In genomic region chr3:173398111-173398479, GRCh38 we compare ENCODE assay signal across 2 cellular contexts.
TF ChIP-seq lines count a peak whose summit lies in the region.

No MANE protein-coding gene starts in this region.

TF ChIP-seq in A549, 52 proteins besides CTCF, POLR2A, EP300 and RAD21 (continued from another document):
- TF ChIP-seq PBX3 (IDR thresholded peaks at IDR 0.05), result no peak
- TF ChIP-seq E2F6 (IDR thresholded peaks at IDR 0.05; ENCODE audit: borderline replicate concordance, low read depth), result no peak
- no peak for TF ChIP-seq JUNB (IDR thresholded peaks at IDR 0.05)
- TF ChIP-seq HDAC2 (IDR thresholded peaks at IDR 0.05), result no peak

TF ChIP-seq in H1, 55 proteins besides CTCF, POLR2A, EP300 and RAD21 (continued from another document):
- TF ChIP-seq, protein P1, sequence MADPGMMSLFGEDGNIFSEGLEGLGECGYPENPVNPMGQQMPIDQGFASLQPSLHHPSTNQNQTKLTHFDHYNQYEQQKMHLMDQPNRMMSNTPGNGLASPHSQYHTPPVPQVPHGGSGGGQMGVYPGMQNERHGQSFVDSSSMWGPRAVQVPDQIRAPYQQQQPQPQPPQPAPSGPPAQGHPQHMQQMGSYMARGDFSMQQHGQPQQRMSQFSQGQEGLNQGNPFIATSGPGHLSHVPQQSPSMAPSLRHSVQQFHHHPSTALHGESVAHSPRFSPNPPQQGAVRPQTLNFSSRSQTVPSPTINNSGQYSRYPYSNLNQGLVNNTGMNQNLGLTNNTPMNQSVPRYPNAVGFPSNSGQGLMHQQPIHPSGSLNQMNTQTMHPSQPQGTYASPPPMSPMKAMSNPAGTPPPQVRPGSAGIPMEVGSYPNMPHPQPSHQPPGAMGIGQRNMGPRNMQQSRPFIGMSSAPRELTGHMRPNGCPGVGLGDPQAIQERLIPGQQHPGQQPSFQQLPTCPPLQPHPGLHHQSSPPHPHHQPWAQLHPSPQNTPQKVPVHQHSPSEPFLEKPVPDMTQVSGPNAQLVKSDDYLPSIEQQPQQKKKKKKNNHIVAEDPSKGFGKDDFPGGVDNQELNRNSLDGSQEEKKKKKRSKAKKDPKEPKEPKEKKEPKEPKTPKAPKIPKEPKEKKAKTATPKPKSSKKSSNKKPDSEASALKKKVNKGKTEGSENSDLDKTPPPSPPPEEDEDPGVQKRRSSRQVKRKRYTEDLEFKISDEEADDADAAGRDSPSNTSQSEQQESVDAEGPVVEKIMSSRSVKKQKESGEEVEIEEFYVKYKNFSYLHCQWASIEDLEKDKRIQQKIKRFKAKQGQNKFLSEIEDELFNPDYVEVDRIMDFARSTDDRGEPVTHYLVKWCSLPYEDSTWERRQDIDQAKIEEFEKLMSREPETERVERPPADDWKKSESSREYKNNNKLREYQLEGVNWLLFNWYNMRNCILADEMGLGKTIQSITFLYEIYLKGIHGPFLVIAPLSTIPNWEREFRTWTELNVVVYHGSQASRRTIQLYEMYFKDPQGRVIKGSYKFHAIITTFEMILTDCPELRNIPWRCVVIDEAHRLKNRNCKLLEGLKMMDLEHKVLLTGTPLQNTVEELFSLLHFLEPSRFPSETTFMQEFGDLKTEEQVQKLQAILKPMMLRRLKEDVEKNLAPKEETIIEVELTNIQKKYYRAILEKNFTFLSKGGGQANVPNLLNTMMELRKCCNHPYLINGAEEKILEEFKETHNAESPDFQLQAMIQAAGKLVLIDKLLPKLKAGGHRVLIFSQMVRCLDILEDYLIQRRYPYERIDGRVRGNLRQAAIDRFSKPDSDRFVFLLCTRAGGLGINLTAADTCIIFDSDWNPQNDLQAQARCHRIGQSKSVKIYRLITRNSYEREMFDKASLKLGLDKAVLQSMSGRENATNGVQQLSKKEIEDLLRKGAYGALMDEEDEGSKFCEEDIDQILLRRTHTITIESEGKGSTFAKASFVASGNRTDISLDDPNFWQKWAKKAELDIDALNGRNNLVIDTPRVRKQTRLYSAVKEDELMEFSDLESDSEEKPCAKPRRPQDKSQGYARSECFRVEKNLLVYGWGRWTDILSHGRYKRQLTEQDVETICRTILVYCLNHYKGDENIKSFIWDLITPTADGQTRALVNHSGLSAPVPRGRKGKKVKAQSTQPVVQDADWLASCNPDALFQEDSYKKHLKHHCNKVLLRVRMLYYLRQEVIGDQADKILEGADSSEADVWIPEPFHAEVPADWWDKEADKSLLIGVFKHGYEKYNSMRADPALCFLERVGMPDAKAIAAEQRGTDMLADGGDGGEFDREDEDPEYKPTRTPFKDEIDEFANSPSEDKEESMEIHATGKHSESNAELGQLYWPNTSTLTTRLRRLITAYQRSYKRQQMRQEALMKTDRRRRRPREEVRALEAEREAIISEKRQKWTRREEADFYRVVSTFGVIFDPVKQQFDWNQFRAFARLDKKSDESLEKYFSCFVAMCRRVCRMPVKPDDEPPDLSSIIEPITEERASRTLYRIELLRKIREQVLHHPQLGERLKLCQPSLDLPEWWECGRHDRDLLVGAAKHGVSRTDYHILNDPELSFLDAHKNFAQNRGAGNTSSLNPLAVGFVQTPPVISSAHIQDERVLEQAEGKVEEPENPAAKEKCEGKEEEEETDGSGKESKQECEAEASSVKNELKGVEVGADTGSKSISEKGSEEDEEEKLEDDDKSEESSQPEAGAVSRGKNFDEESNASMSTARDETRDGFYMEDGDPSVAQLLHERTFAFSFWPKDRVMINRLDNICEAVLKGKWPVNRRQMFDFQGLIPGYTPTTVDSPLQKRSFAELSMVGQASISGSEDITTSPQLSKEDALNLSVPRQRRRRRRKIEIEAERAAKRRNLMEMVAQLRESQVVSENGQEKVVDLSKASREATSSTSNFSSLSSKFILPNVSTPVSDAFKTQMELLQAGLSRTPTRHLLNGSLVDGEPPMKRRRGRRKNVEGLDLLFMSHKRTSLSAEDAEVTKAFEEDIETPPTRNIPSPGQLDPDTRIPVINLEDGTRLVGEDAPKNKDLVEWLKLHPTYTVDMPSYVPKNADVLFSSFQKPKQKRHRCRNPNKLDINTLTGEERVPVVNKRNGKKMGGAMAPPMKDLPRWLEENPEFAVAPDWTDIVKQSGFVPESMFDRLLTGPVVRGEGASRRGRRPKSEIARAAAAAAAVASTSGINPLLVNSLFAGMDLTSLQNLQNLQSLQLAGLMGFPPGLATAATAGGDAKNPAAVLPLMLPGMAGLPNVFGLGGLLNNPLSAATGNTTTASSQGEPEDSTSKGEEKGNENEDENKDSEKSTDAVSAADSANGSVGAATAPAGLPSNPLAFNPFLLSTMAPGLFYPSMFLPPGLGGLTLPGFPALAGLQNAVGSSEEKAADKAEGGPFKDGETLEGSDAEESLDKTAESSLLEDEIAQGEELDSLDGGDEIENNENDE (IDR thresholded peaks at IDR 0.05; ENCODE audit: insufficient replicate concordance, low read length), result no peak
- TF ChIP-seq TEAD4 (IDR thresholded peaks at IDR 0.05; ENCODE audit: low read depth, low read length) (no peak; the same call in 1 of the 2 replicates), TBP (IDR thresholded peaks at IDR 0.05; ENCODE audit: low read depth, low read length) (peak; percentile 8; the same call in 1 of the 2 replicates)
